Comparison of ENCODE assay signal across 8 cellular contexts in the genomic region with DNA sequence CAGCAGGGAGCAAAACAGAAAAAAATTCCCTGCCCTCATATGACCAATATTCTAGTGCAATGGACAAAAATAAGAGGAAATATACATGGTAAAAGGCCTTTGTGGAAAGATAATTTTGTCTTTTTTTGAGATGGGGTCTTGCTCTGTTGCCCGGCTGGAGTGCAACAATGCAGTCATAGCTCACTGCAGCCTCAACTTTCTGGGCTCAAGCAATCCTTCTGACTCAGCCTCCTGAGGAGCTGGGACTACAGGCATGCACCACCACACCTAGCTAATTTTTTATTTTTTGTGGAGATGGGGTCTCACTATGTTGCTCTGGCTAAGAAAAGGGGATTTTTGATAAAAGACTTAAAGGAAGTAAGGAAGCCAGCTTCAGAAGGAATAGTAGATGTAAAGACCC. TPM values are rescaled to one million over a fixed set of nuclear protein-coding genes. Genes with fewer than 3 reads are reported as not detected.
"Had no signal": no experiment of that assay in that cellular context is flagged by ENCODE, and none has a peak within 500 bp of the region (broad histone marks: within the 10 kb centered on the region; RNA-seq: fewer than 3 reads in every experiment).

No MANE protein-coding gene starts in this region.

- H3K27ac Mint-ChIP-seq: H9 had no signal

- DNase-seq: GM23248, GOT3, H9, HCEC 1CT, IMR-90, KBM-7 had no signal

- H3K4me3 Mint-ChIP-seq: H9 had no signal

- H3K27ac ChIP-seq: GM23248 had no signal

- H3K4me3 ChIP-seq: GM23248 had no signal

- H2AFZ ChIP-seq: GM23248 had no signal

- H3K9ac ChIP-seq: GM23248 had no signal

- FAIRE-seq: H54, HTR-8/SVneo had no signal

RNA-seq across cellular contexts. Expression of a gene that starts 45.6 kb away (rescaled TPM):
- total RNA-seq: GM23248 had no signal
- polyA plus RNA-seq: GM23248 had no signal
